In genomic region chr6:10434235-10434634, GRCh38 we compare ENCODE assay signal across 14 cellular contexts. TPM values are rescaled to one million over a fixed set of nuclear protein-coding genes. Genes with fewer than 3 reads are reported as not detected.
DNase-seq lines count a peak whose midpoint lies in the region; ATAC-seq, FAIRE-seq and TF ChIP-seq lines count a peak whose summit lies in the region.
"Had no signal": no experiment of that assay in that cellular context is flagged by ENCODE, and none has a peak within 500 bp of the region (broad histone marks: within the 10 kb centered on the region; RNA-seq: fewer than 3 reads in every experiment).

No MANE protein-coding gene starts in this region.

- no peak for FAIRE-seq in bronchial epithelial cell (lab: Jason Lieb, UNC)

- H3K4me3 ChIP-seq in HEK293 (ENCODE audit: low read depth, low read length) (no peak overlapping the region), bronchial epithelial cell (ENCODE audit: low read depth, low read length) (no peak overlapping the region)
- H3K4me3 ChIP-seq: body of pancreas, HAP-1, thoracic aorta had no signal

- H3K36me3 ChIP-seq in HEK293 (ENCODE audit: control insufficient read depth in 2 of 2, insufficient read depth in 1 of 2, low read length in 2 of 2) (no peaks in the 10 kb centered on the region), bronchial epithelial cell (ENCODE audit: control insufficient read depth, insufficient read depth, low read length) (no peaks in the 10 kb centered on the region)
- H3K36me3 ChIP-seq: HAP-1, thoracic aorta had no signal

- CTCF ChIA-PET in HEK293 (lab: Yijun Ruan, JAX): interaction anchor here (0.6 to 2.5 kb wide), 15 partner anchors 9 to 1935 kb away, joined by 3 to 15 read pairs (median 4); partner anchors contain the start of gene TFAP2A

- no peak for TF ChIP-seq CTCF in HEK293 (tag by site-specific recombination; IDR thresholded peaks at IDR 0.05)
- no peak for TF ChIP-seq CTCF in bronchial epithelial cell (IDR thresholded peaks at IDR 0.05; ENCODE audit: insufficient read depth, low read length, severe bottlenecking)

- H3K4me1 ChIP-seq in HEK293 (ENCODE audit: control insufficient read depth, insufficient read depth, low read length): no peaks in the 10 kb centered on the region
- H3K4me1 ChIP-seq: body of pancreas had no signal

- peak; percentile 87 for DNase-seq in AML-193 (lab: John Stamatoyannopoulos, UW)
- DNase-seq in OCI-M1 (lab: John Stamatoyannopoulos, UW): peak; percentile 65
- peak; percentile 86 for DNase-seq in bronchial epithelial cell (ENCODE audit: low read depth)
- no peak for DNase-seq in NCI-H524 treated with DMSO at 0.1 percent for 48 hours (lab: John Stamatoyannopoulos, UW)
- no peak for DNase-seq in foreskin melanocyte
- DNase-seq in hypothalamus (lab: John Stamatoyannopoulos, UW): no peak
- DNase-seq: activated B cell treated with CpG ODN at 0.5 μM for 24 hours, body of pancreas had no signal

- H3K27ac ChIP-seq in HEK293 (ENCODE audit: extremely low read depth, low read depth, low read length): no peak overlapping the region
- H3K27ac ChIP-seq: body of pancreas, thoracic aorta had no signal

- POLR2A ChIA-PET in HEK293 (lab: Yijun Ruan, JAX): interaction anchor here (1.0 to 1.6 kb wide), 2 partner anchors 20 to 21 kb away, joined by 3 read pairs; no protein-coding TSS in a partner anchor

- no peaks in the 10 kb centered on the region for H3K9me3 ChIP-seq in HEK293 (ENCODE audit: control insufficient read depth, insufficient read depth, low read depth, low read length)
- H3K9me3 ChIP-seq: body of pancreas, HAP-1, thoracic aorta had no signal

- no peak for ATAC-seq in GM18907 (IDR thresholded peaks at IDR 0.05; ENCODE audit: unreplicated experiment)
- ATAC-seq: body of pancreas had no signal

- H3K27me3 ChIP-seq in bronchial epithelial cell (ENCODE audit: control insufficient read depth, insufficient read depth, low read length): no peaks in the 10 kb centered on the region
- H3K27me3 ChIP-seq: body of pancreas had no signal

TF ChIP-seq in HEK293, 187 proteins besides CTCF, POLR2A, EP300 and RAD21:
- 0 out of 2 replicates have a peak, but pooled peaks have one; percentile 32 for TF ChIP-seq TCF7L2 (IDR thresholded peaks at IDR 0.05; ENCODE audit: borderline replicate concordance, low read depth, low read length)
- no peak for TF ChIP-seq PRDM1 (tag by site-specific recombination; IDR thresholded peaks at IDR 0.05)

RNA-seq across cellular contexts. Expression of gene TFAP2A, which starts 19.4 kb away (rescaled TPM):
- total RNA-seq in bronchial epithelial cell: 3.4 and 6.3 TPM in 2 replicates
- total RNA-seq: activated B cell treated with CpG ODN at 0.5 μM for 24 hours, body of pancreas, endothelial cell of umbilical vein, mononuclear cell had no signal

Comparison
In these comparisons a context has a peak if more than half of its experiments do, and no peak if none do; other contexts are left out.
1. DNase-seq: peak in AML-193 (2 of 2), OCI-M1 (single experiment) and bronchial epithelial cell (single experiment); none in NCI-H524 treated with DMSO at 0.1 percent for 48 hours (single experiment), foreskin melanocyte (single experiment) and hypothalamus (0 of 51).